ENCODE assay signal across 28 cellular contexts in genomic region chr7:18654709-18655108, GRCh38.
"Had no signal": no experiment of that assay in that cellular context is flagged by ENCODE, and none has a peak within 500 bp of the region (broad histone marks: within the 10 kb centered on the region; RNA-seq: fewer than 3 reads in every experiment).

No MANE protein-coding gene starts in this region.

- H3K4me3 ChIP-seq: body of pancreas, SK-N-MC had no signal

- H3K27ac Mint-ChIP-seq: activated CD4-positive, alpha-beta memory T cell treated with anti-CD3 and anti-CD28 coated beads for 36 hours; activated CD4-positive, alpha-beta T cell treated with anti-CD3 and anti-CD28 coated beads, Interleukin-2, amount 10 ng/mL, durations not matched to agents 7 days and 5 days; activated naive CD4-positive, alpha-beta T cell treated with anti-CD3 and anti-CD28 coated beads for 36 hours; activated naive CD8-positive, alpha-beta T cell; activated T-helper 17 cell treated with anti-CD3 and anti-CD28 coated beads, Interleukin-2, amount 50 U/mL, for 72 hours; T-cell had no signal

- H3K36me3 Mint-ChIP-seq: activated CD4-positive, alpha-beta memory T cell treated with anti-CD3 and anti-CD28 coated beads for 36 hours; activated naive CD8-positive, alpha-beta T cell; T-cell had no signal

- DNase-seq: activated CD4-positive, alpha-beta memory T cell treated with anti-CD3 and anti-CD28 coated beads for 36 hours; activated CD4-positive, alpha-beta T cell treated with anti-CD3 and anti-CD28 coated beads, Interleukin-2, amount 10 ng/mL, durations not matched to agents 7 days and 5 days; activated CD4-positive, CD25-positive, alpha-beta regulatory T cell; activated CD8-positive, alpha-beta memory T cell treated with anti-CD3 and anti-CD28 coated beads for 24 hours; activated gamma-delta T cell; activated naive CD4-positive, alpha-beta T cell treated with anti-CD3 and anti-CD28 coated beads for 36 hours; activated T-cell treated with anti-CD3 and anti-CD28 coated beads, Interleukin-2, amount 50 U/mL, for 4 hours; anterior cingulate cortex; body of pancreas; Kasumi-1; KBM-7; NCI-H1048; NCI-H146; NCI-H1930; NCI-H2171; NCI-H2227 treated with DMSO at 0.1 percent for 48 hours; NCI-H446 treated with DMSO at 0.1 percent for 48 hours; NCI-H526; NCI-H82; RPMI8226; T-cell; T-helper 2 cell had no signal

- ATAC-seq: activated T-cell treated with anti-CD3 and anti-CD28 coated beads, Interleukin-2, amount 50 U/mL, for 4 hours; activated T-helper 17 cell treated with anti-CD3 and anti-CD28 coated beads, Interleukin-2, amount 50 U/mL, for 72 hours; body of pancreas; Right ventricle myocardium inferior; T-cell had no signal

- H3K4me3 Mint-ChIP-seq: activated CD4-positive, alpha-beta memory T cell treated with anti-CD3 and anti-CD28 coated beads for 36 hours; activated CD4-positive, alpha-beta T cell treated with anti-CD3 and anti-CD28 coated beads, Interleukin-2, amount 10 ng/mL, durations not matched to agents 7 days and 5 days; activated naive CD4-positive, alpha-beta T cell treated with anti-CD3 and anti-CD28 coated beads for 36 hours; activated naive CD8-positive, alpha-beta T cell; activated T-cell treated with anti-CD3 and anti-CD28 coated beads, Interleukin-2, amount 50 U/mL, for 4 hours; activated T-helper 17 cell treated with anti-CD3 and anti-CD28 coated beads, Interleukin-2, amount 50 U/mL, for 72 hours; central memory CD8-positive, alpha-beta T cell; T-cell had no signal

- H3K27me3 ChIP-seq: body of pancreas had no signal

- H3K4me1 ChIP-seq: body of pancreas had no signal

- H3K4me1 Mint-ChIP-seq: activated CD4-positive, alpha-beta T cell treated with anti-CD3 and anti-CD28 coated beads, Interleukin-2, amount 10 ng/mL, durations not matched to agents 7 days and 5 days; activated T-helper 17 cell treated with anti-CD3 and anti-CD28 coated beads, Interleukin-2, amount 50 U/mL, for 72 hours; central memory CD8-positive, alpha-beta T cell; T-cell had no signal

- H3K9me3 Mint-ChIP-seq: activated CD4-positive, alpha-beta memory T cell treated with anti-CD3 and anti-CD28 coated beads for 36 hours; activated CD4-positive, alpha-beta T cell treated with anti-CD3 and anti-CD28 coated beads, Interleukin-2, amount 10 ng/mL, durations not matched to agents 7 days and 5 days; activated naive CD4-positive, alpha-beta T cell treated with anti-CD3 and anti-CD28 coated beads for 36 hours; activated T-cell treated with anti-CD3 and anti-CD28 coated beads, Interleukin-2, amount 50 U/mL, for 4 hours; activated T-helper 17 cell treated with anti-CD3 and anti-CD28 coated beads, Interleukin-2, amount 50 U/mL, for 72 hours; central memory CD8-positive, alpha-beta T cell; T-cell had no signal

- H3K9me3 ChIP-seq: body of pancreas had no signal

- H3K27me3 Mint-ChIP-seq: activated CD4-positive, alpha-beta memory T cell treated with anti-CD3 and anti-CD28 coated beads for 36 hours; activated CD4-positive, alpha-beta T cell treated with anti-CD3 and anti-CD28 coated beads, Interleukin-2, amount 10 ng/mL, durations not matched to agents 7 days and 5 days; activated naive CD8-positive, alpha-beta T cell; activated T-helper 17 cell treated with anti-CD3 and anti-CD28 coated beads, Interleukin-2, amount 50 U/mL, for 72 hours; central memory CD8-positive, alpha-beta T cell; T-cell had no signal

- H3K27ac ChIP-seq: body of pancreas, VCaP had no signal
